ENCODE assay signal across 10 cellular contexts in genomic region chr13:40539954-40540706, GRCh38.
A peak's percentile ranks its signal among the peaks of the same experiment; 100 is the strongest.
DNase-seq lines count a peak whose midpoint lies in the region; ATAC-seq, FAIRE-seq and TF ChIP-seq lines count a peak whose summit lies in the region.
"Had no signal": no experiment of that assay in that cellular context is flagged by ENCODE, and none has a peak within 500 bp of the region (broad histone marks: within the 10 kb centered on the region; RNA-seq: fewer than 3 reads in every experiment).

No MANE protein-coding gene starts in this region.

- no peaks in the 10 kb centered on the region for H3K36me3 Mint-ChIP-seq in astrocyte (ENCODE audit: low read depth, unreplicated experiment)
- H3K36me3 Mint-ChIP-seq in type B pancreatic cell = no peaks in the 10 kb centered on the region

- DNase-seq in SIG-M5 treated with dmso at 0.1 percent for 504 hours (lab: John Stamatoyannopoulos, UW; ENCODE audit: unreplicated experiment) (peak; percentile 24), SIG-M5 (lab: John Stamatoyannopoulos, UW) (no peak), astrocyte (ENCODE audit: low read depth) (peak; percentile 88), iPS-NIHi11 (ENCODE audit: low spot score) (peak; percentile 54), type B pancreatic cell (ENCODE audit: extremely low spot score, unreplicated experiment) (no peak), KG1 (lab: John Stamatoyannopoulos, UW) (no peak), dorsolateral prefrontal cortex (no peak)
- DNase-seq: aorta had no signal

- H3K36me3 ChIP-seq in astrocyte (ENCODE audit: insufficient read depth, low read length) = no peaks in the 10 kb centered on the region

- H3K27ac Mint-ChIP-seq in astrocyte (ENCODE audit: unreplicated experiment) (peak overlapping the region; percentile 92), type B pancreatic cell (peak overlapping the region; percentile 33)

- no peak for FAIRE-seq in astrocyte (lab: Jason Lieb, UNC)
- FAIRE-seq: A204.1 had no signal

- no peaks in the 10 kb centered on the region for H3K9me3 ChIP-seq in astrocyte (ENCODE audit: insufficient read depth, low read depth, low read length)

- H3K27me3 ChIP-seq in astrocyte (ENCODE audit: insufficient read depth, low read length) = no peaks in the 10 kb centered on the region
- no peaks in the 10 kb centered on the region for H3K27me3 ChIP-seq in dorsolateral prefrontal cortex

- H3K4me1 ChIP-seq in astrocyte (ENCODE audit: insufficient read depth, low read length) = peaks cover 13% of the 10 kb centered on the region

- H3K27ac ChIP-seq in astrocyte (ENCODE audit: low read depth, low read length) = peak overlapping the region; percentile 62
- peak overlapping the region in 1 of 59 donors; percentile 9 for H3K27ac ChIP-seq in dorsolateral prefrontal cortex

- H3K4me3 ChIP-seq in astrocyte (ENCODE audit: insufficient read depth, low read depth, low read length) (no peak overlapping the region), dorsolateral prefrontal cortex (no peak overlapping the region)

- TF ChIP-seq CTCF in astrocyte (IDR thresholded peaks at IDR 0.05; ENCODE audit: insufficient read depth, low read depth, low read length) (no peak), type B pancreatic cell (conservative IDR thresholded peaks at IDR 0.05) (no peak), dorsolateral prefrontal cortex (IDR thresholded peaks at IDR 0.05 in 54 of 56, conservative IDR thresholded peaks at IDR 0.05 in 2 of 56; ENCODE audit: low read depth in 1 of 56, partially characterized antibody in 56 of 56) (no peak)

- H3K9me3 Mint-ChIP-seq in astrocyte (ENCODE audit: unreplicated experiment) (no peaks in the 10 kb centered on the region), type B pancreatic cell (no peaks in the 10 kb centered on the region)

- no peak for ATAC-seq in GM19452 (IDR thresholded peaks at IDR 0.05; ENCODE audit: unreplicated experiment)

- H4K20me1 ChIP-seq in astrocyte (ENCODE audit: insufficient read depth, low read length) = no peaks in the 10 kb centered on the region

- peaks cover 14% of the 10 kb centered on the region for H3K4me1 Mint-ChIP-seq in astrocyte (ENCODE audit: low read depth, unreplicated experiment)
- peaks cover 20% of the 10 kb centered on the region for H3K4me1 Mint-ChIP-seq in type B pancreatic cell (ENCODE audit: unreplicated experiment)

- H2AFZ ChIP-seq in astrocyte (ENCODE audit: low read depth, low read length) = peak overlapping the region; percentile 32

- no peaks in the 10 kb centered on the region for H3K27me3 Mint-ChIP-seq in astrocyte (ENCODE audit: low read depth, unreplicated experiment)
- no peaks in the 10 kb centered on the region for H3K27me3 Mint-ChIP-seq in type B pancreatic cell

- H3K4me2 ChIP-seq in astrocyte (ENCODE audit: low read length) = peak overlapping the region; percentile 74

- H3K9ac ChIP-seq in astrocyte (ENCODE audit: low read length) = peak overlapping the region; percentile 32

- no peaks in the 10 kb centered on the region for H3K79me2 ChIP-seq in astrocyte (ENCODE audit: insufficient read depth, low read length)

- no peak overlapping the region for H3K4me3 Mint-ChIP-seq in astrocyte (ENCODE audit: unreplicated experiment)
- H3K4me3 Mint-ChIP-seq in type B pancreatic cell = no peak overlapping the region

- intact Hi-C loops in dorsolateral prefrontal cortex (cut with DNase I) = no loop called here

Comparison
In these comparisons a context has a peak if more than half of its experiments do, and no peak if none do; other contexts are left out.
1. DNase-seq: peak in SIG-M5 treated with dmso at 0.1 percent for 504 hours (single experiment), astrocyte (single experiment) and iPS-NIHi11 (single experiment); none in SIG-M5 (single experiment), type B pancreatic cell (single experiment), KG1 (single experiment) and dorsolateral prefrontal cortex (0 of 10).